Comparison of ENCODE assay signal across 13 cellular contexts in the genomic region with DNA sequence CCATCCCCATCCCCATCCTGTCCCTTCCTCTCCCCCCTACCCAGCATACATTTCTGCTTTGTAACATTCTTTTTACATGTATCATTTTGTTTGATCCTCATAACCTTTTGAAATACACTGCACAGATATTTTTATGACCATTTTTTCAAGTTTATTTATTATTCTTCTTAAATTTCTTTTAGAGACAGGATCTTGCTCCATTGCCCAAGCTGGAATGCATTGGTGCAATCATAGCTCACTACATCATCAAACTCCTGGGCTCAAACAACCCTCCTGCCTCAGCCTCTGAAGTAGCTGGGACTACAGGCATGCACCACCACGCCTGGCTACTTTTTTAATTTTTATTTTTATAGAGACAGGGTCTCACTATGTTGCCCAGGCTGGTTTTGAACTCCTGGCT.
DNase-seq lines count a peak whose midpoint lies in the region; ATAC-seq and TF ChIP-seq lines count a peak whose summit lies in the region.
"Had no signal": no experiment of that assay in that cellular context is flagged by ENCODE, and none has a peak within 500 bp of the region (broad histone marks: within the 10 kb centered on the region; RNA-seq: fewer than 3 reads in every experiment).

No MANE protein-coding gene starts in this region.

- peak overlapping the region; percentile 88 for H3K4me2 ChIP-seq in fibroblast of lung (ENCODE audit: extremely low read depth, insufficient read depth, low read length)
- H3K4me2 ChIP-seq in neuronal stem cell (ENCODE audit: insufficient read depth, low read length, poor library complexity, severe bottlenecking), result no peak overlapping the region

- H3K4me1 ChIP-seq in right atrium auricular region (peaks cover 0 to 58% of the 10 kb centered on the region in 2 donors), right cardiac atrium (ENCODE audit: control insufficient read depth, insufficient read depth, low read length) (peaks cover 13% of the 10 kb centered on the region), fibroblast of lung (ENCODE audit: control insufficient read depth, extremely low read depth, insufficient read depth, low read length) (peaks cover 28% of the 10 kb centered on the region), neuronal stem cell (ENCODE audit: control insufficient read depth in 2 of 2, insufficient read depth in 1 of 2, low read depth in 1 of 2, low read length in 2 of 2) (peaks cover 33 to 46% of the 10 kb centered on the region in 2 donors), uterus (peaks cover 6 to 11% of the 10 kb centered on the region in 2 donors)

- H3K27me3 ChIP-seq in right atrium auricular region (no peaks in the 10 kb centered on the region), right cardiac atrium (ENCODE audit: control insufficient read depth, insufficient read depth) (no peaks in the 10 kb centered on the region), fibroblast of lung (ENCODE audit: control insufficient read depth, insufficient read depth, low read length) (no peaks in the 10 kb centered on the region), neuronal stem cell (ENCODE audit: control insufficient read depth in 3 of 3, insufficient read depth in 3 of 3, low read depth in 1 of 3, low read length in 3 of 3) (no peaks in the 10 kb centered on the region), uterus (no peaks in the 10 kb centered on the region)

- H3K79me1 ChIP-seq in neuronal stem cell (ENCODE audit: low read depth, low read length), result peaks cover 3% of the 10 kb centered on the region

- peak overlapping the region; percentile 17 for H3K9ac ChIP-seq in fibroblast of lung (ENCODE audit: insufficient read depth, low read length)
- H3K9ac ChIP-seq in neuronal stem cell (ENCODE audit: low read depth, low read length, poor library complexity), result peak overlapping the region; percentile 52

- H4K8ac ChIP-seq in neuronal stem cell (ENCODE audit: low read depth, low read length), result no peak overlapping the region

- peaks cover 33% of the 10 kb centered on the region for H3K79me2 ChIP-seq in fibroblast of lung (ENCODE audit: control insufficient read depth, insufficient read depth, low read length)

- no peak for TF ChIP-seq CTCF in right atrium auricular region (IDR thresholded peaks at IDR 0.05)
- TF ChIP-seq CTCF in fibroblast of lung (conservative IDR thresholded peaks at IDR 0.05 in 1 of 2, IDR thresholded peaks at IDR 0.05 in 1 of 2; ENCODE audit: low read depth in 1 of 2, low read length in 2 of 2), result no peak
- TF ChIP-seq CTCF in uterus (IDR thresholded peaks at IDR 0.05), result no peak

- H3K4me3 ChIP-seq in right atrium auricular region (no peak overlapping the region), right cardiac atrium (ENCODE audit: low read length) (no peak overlapping the region), fibroblast of lung (replicated peaks in 1 of 4; ENCODE audit: control extremely low read depth in 1 of 4, insufficient read depth in 1 of 4, low read depth in 3 of 4, low read length in 4 of 4) (peak overlapping the region in 1 of 4 experiments; percentile 65), neuronal stem cell (ENCODE audit: low read length in 2 of 2) (no peak overlapping the region), uterus (peak overlapping the region; percentile 50 to 73)

- H3K36me3 ChIP-seq in right atrium auricular region (no peaks in the 10 kb centered on the region), fibroblast of lung (ENCODE audit: control insufficient read depth, insufficient read depth, low read length) (no peaks in the 10 kb centered on the region), neuronal stem cell (replicated peaks in 1 of 2; ENCODE audit: control insufficient read depth in 2 of 2, insufficient read depth in 2 of 2, low read length in 2 of 2) (peaks cover 2 to 21% of the 10 kb centered on the region in 2 donors), uterus (no peaks in the 10 kb centered on the region)

- TF ChIP-seq POLR2A in uterus (IDR thresholded peaks at IDR 0.05), result no peak

- H2AK5ac ChIP-seq in neuronal stem cell (ENCODE audit: low read depth, low read length), result no peak overlapping the region

- H3K9me3 ChIP-seq in right atrium auricular region, result no peaks in the 10 kb centered on the region
- no peaks in the 10 kb centered on the region for H3K9me3 ChIP-seq in right cardiac atrium (ENCODE audit: control insufficient read depth, low read length)
- H3K9me3 ChIP-seq in fibroblast of lung (ENCODE audit: control insufficient read depth, insufficient read depth, low read depth, low read length), result no peaks in the 10 kb centered on the region
- no peaks in the 10 kb centered on the region for H3K9me3 ChIP-seq in neuronal stem cell (replicated peaks in 1 of 2; ENCODE audit: control insufficient read depth in 2 of 2, insufficient read depth in 1 of 2, low read depth in 1 of 2, low read length in 2 of 2)
- no peaks in the 10 kb centered on the region for H3K9me3 ChIP-seq in uterus

- intact Hi-C loops in right cardiac atrium (cut with DNase I), result no loop called here
- intact Hi-C loops in uterus (cut with DNase I; ENCODE audit: low total_unique reads), result loop anchor here (10.0 kb wide), 1 partner anchor 127 kb away; the partner anchor contains the start of genes RPL27A and TRIM66

- no peaks in the 10 kb centered on the region for H4K20me1 ChIP-seq in fibroblast of lung (ENCODE audit: control insufficient read depth, extremely low read depth, insufficient read depth, low read length)

- DNase-seq in right atrium auricular region (ENCODE audit: low spot score) (no peak), right cardiac atrium (no peak), fibroblast of lung (ENCODE audit: low read depth in 2 of 2) (peak in 1 of 2 donors; percentile 36), neuronal stem cell (ENCODE audit: low spot score) (no peak), uterus (peak in 1 of 2 donors; percentile 68), OCI-M1 (lab: John Stamatoyannopoulos, UW) (no peak), SKM-1 (lab: John Stamatoyannopoulos, UW; ENCODE audit: unreplicated experiment) (no peak)
- DNase-seq: activated CD8-positive, alpha-beta T cell treated with anti-CD3 and anti-CD28 coated beads for 36 hours; activated naive CD8-positive, alpha-beta T cell treated with anti-CD3 and anti-CD28 coated beads for 36 hours; NCI-H748 treated with DMSO at 0.1 percent for 48 hours; stimulated activated CD4-positive, alpha-beta T cell treated with anti-CD3 and anti-CD28 coated beads, Interleukin-15, amount 100 ng/mL, for 24 hours had no signal

- no peak overlapping the region for H3K23ac ChIP-seq in neuronal stem cell (ENCODE audit: low read depth, low read length, poor library complexity)

- WGBS in right cardiac atrium, result 98% methylated on average over 1 of the region's 1 CpG
- no CpG with 5 or more reads among the region's 1 CpG for WGBS in neuronal stem cell (ENCODE audit: extremely low coverage in 2 of 2, insufficient read length in 2 of 2, insufficient replicate concordance in 1 of 2), 2 donors

- H4K91ac ChIP-seq in neuronal stem cell (ENCODE audit: low read depth, low read length, poor library complexity), result peak overlapping the region; percentile 56

- H2BK5ac ChIP-seq in neuronal stem cell (ENCODE audit: low read length), result no peak overlapping the region

- no peak for ATAC-seq in right cardiac atrium
- no peak for ATAC-seq in GM21526 (IDR thresholded peaks at IDR 0.05; ENCODE audit: low FRiP score, unreplicated experiment)
- ATAC-seq: activated CD8-positive, alpha-beta T cell treated with anti-CD3 and anti-CD28 coated beads for 36 hours; stimulated activated memory B cell treated with anti-CD40 and anti-IgM and Interleukin-4, amounts not matched to agents 10 μg/mL and 1 μg/mL and 100 μg/mL, for 72 hours had no signal

- no peak overlapping the region for H2BK120ac ChIP-seq in neuronal stem cell (ENCODE audit: low read depth, low read length)

- no peak overlapping the region for H3K18ac ChIP-seq in neuronal stem cell (ENCODE audit: low read length)

- no peak overlapping the region for H3K4ac ChIP-seq in neuronal stem cell (ENCODE audit: low read length)

- H2AFZ ChIP-seq in fibroblast of lung (ENCODE audit: low read length), result no peak overlapping the region
- no peak overlapping the region for H2AFZ ChIP-seq in neuronal stem cell (ENCODE audit: low read length)

- H2BK15ac ChIP-seq in neuronal stem cell (ENCODE audit: low read length), result no peak overlapping the region

- no peak overlapping the region for H2BK12ac ChIP-seq in neuronal stem cell (ENCODE audit: low read length)

- H3K14ac ChIP-seq in neuronal stem cell (ENCODE audit: low read length), result no peak overlapping the region

- H3K27ac ChIP-seq in right atrium auricular region (peak overlapping the region; percentile 89 to 93), right cardiac atrium (ENCODE audit: low read length) (no peak overlapping the region), fibroblast of lung (ENCODE audit: insufficient read depth, low read length) (peak overlapping the region; percentile 88), neuronal stem cell (replicated peaks; ENCODE audit: low read length) (peak overlapping the region; percentile 77), uterus (peak overlapping the region; percentile 90 to 96)

Comparison
In these comparisons a context has a peak if more than half of its experiments do, and no peak if none do; other contexts are left out.
1. H3K4me3 ChIP-seq: peak in uterus (2 of 2); none in right atrium auricular region (0 of 2), right cardiac atrium (single experiment) and neuronal stem cell (0 of 2).